In the genomic region with DNA sequence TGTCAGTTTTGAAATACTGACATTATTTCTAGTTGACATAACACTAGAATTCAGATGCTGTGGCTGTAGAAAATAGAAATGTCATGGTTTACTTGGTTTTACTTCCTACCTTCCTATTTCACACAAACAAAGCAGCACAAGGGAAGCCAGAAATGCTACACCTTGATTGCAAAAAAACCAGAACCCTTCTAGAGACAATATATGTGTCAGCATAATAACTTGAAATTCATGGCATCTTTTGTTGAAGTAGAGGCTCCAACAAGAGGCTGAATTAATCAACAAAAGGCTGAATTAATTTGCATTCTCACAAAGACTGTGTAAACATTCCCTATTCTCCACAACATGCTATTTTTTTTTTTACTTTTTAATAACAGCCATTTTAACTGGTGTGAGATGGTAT, we compare ENCODE assay signal across 26 cellular contexts.
"Had no signal": no experiment of that assay in that cellular context is flagged by ENCODE, and none has a peak within 500 bp of the region (broad histone marks: within the 10 kb centered on the region; RNA-seq: fewer than 3 reads in every experiment).

No MANE protein-coding gene starts in this region.

- DNase-seq: islet precursor cell; left ventricle myocardium inferior; mesendoderm; naive B cell; natural killer cell; nephron progenitor cell; occipital lobe; psoas muscle; stimulated activated CD4-positive, alpha-beta T cell treated with anti-CD3 and anti-CD28 coated beads, Interleukin-12 subunit alpha, Interleukin-12 subunit beta, amount 100 ng/mL, for 4 hours; stimulated activated CD4-positive, alpha-beta T cell treated with anti-CD3 and anti-CD28 coated beads, Interleukin-15, amount 100 ng/mL, for 24 hours; stimulated activated CD4-positive, alpha-beta T cell treated with anti-CD3 and anti-CD28 coated beads, Interleukin-2, amount 100 ng/mL, for 24 hours; stimulated activated CD4-positive, alpha-beta T cell treated with anti-CD3 and anti-CD28 coated beads, Interleukin-4, amount 100 ng/mL, for 1 hour; stimulated activated naive B cell treated with anti-CD40 and anti-IgM and Interleukin-4, amounts not matched to agents 10 μg/mL and 1 μg/mL and 100 μg/mL, for 72 hours; stimulated activated naive CD8-positive, alpha-beta T cell treated with anti-CD3 and anti-CD28 coated beads, Interleukin-15, Interleukin-2, amounts not matched to agents 100 U/mL and 50 U/mL, for 24 hours; stomach; testis; thyroid gland; transverse colon; upper lobe of left lung had no signal

- H3K4me3 ChIP-seq: left ventricle myocardium inferior, lung, neural progenitor cell, psoas muscle, skin epidermis, stomach, testis, thyroid gland, transverse colon, upper lobe of left lung, vagina had no signal

- ATAC-seq: natural killer cell; psoas muscle; sciatic nerve; stimulated activated naive B cell treated with anti-CD40 and anti-IgM and Interleukin-4, amounts not matched to agents 10 μg/mL and 1 μg/mL and 100 μg/mL, for 72 hours; stimulated activated naive CD8-positive, alpha-beta T cell treated with anti-CD3 and anti-CD28 coated beads, Interleukin-15, Interleukin-2, amounts not matched to agents 100 U/mL and 50 U/mL, for 24 hours had no signal

- H3K4me2 ChIP-seq: neural progenitor cell had no signal

- H3K4me1 ChIP-seq: left ventricle myocardium inferior, neural progenitor cell, parathyroid adenoma, psoas muscle, stomach, testis, thyroid gland, transverse colon, upper lobe of left lung, vagina had no signal

- H3K27me3 ChIP-seq: neural progenitor cell, neutrophil, stomach, testis, thyroid gland, transverse colon, upper lobe of left lung, vagina had no signal

- H3K9me3 ChIP-seq: neutrophil, testis, thyroid gland, vagina had no signal

- H3K9ac ChIP-seq: neural progenitor cell, parathyroid adenoma had no signal

- H3K79me2 ChIP-seq: parathyroid adenoma had no signal

- H3K27ac ChIP-seq: left ventricle myocardium inferior, neural progenitor cell, neutrophil, parathyroid adenoma, psoas muscle, skin epidermis, stomach, testis, thyroid gland, transverse colon, upper lobe of left lung, vagina had no signal

- H3K36me3 ChIP-seq: left ventricle myocardium inferior, neural progenitor cell, neutrophil, stomach, thyroid gland, transverse colon, upper lobe of left lung, vagina had no signal

- H2AFZ ChIP-seq: neural progenitor cell, parathyroid adenoma had no signal
